Comparison of ENCODE assay signal across 23 cellular contexts in the genomic region with DNA sequence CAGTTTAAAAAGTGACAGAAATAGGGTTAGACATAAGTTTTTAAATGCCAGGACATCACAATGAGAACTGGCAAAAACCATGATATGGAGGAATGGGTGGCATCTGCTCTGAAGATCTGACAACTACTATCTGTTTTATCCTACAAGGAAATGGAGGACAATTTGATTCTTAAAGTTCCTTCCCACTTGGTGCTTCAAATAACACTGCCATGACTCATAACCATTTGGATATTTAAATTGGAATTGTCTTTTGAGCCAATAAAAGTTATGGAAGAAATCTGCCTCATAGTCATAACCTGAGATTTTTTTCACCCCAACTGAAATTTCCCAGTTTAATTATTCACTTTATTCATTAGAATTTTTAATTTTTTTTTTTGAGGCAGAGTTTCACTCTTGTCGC.
"Had no signal": no experiment of that assay in that cellular context is flagged by ENCODE, and none has a peak within 500 bp of the region (broad histone marks: within the 10 kb centered on the region; RNA-seq: fewer than 3 reads in every experiment).

No MANE protein-coding gene starts in this region.

- H3K27me3 ChIP-seq: adrenal gland, breast epithelium, esophagus squamous epithelium, gastrocnemius medialis, neural progenitor cell, tibial nerve had no signal

- H3K9ac ChIP-seq: neural progenitor cell had no signal

- H3K4me3 ChIP-seq: adrenal gland, breast epithelium, esophagus squamous epithelium, gastrocnemius medialis, heart left ventricle, left ventricle myocardium inferior, neural progenitor cell, tibial nerve had no signal

- H3K9me3 ChIP-seq: adrenal gland, breast epithelium, esophagus squamous epithelium, gastrocnemius medialis, heart left ventricle, left ventricle myocardium inferior, tibial nerve had no signal

- ATAC-seq: gastrocnemius medialis; heart left ventricle; stimulated activated naive CD8-positive, alpha-beta T cell treated with anti-CD3 and anti-CD28 coated beads, Interleukin-15, Interleukin-2, amounts not matched to agents 100 U/mL and 50 U/mL, for 24 hours had no signal

- H3K4me2 ChIP-seq: neural progenitor cell had no signal

- H3K4me1 ChIP-seq: adrenal gland, breast epithelium, esophagus squamous epithelium, gastrocnemius medialis, heart left ventricle, left ventricle myocardium inferior, tibial nerve had no signal

- DNase-seq: activated CD4-positive, alpha-beta T cell treated with anti-CD3 and anti-CD28 coated beads, Interleukin-2, amount 50 U/mL, for 1 hour; activated CD4-positive, CD25-positive, alpha-beta regulatory T cell treated with anti-CD3 and anti-CD28 coated beads, Interleukin-2, amount 50 U/mL, for 72 hours; activated CD8-positive, alpha-beta memory T cell treated with anti-CD3 and anti-CD28 coated beads for 24 hours; activated CD8-positive, alpha-beta memory T cell treated with anti-CD3 and anti-CD28 coated beads, Interleukin-2, amount 50 U/mL, for 48 hours; activated gamma-delta T cell; activated T-cell treated with anti-CD3 and anti-CD28 coated beads, Interleukin-2, amount 50 U/mL, for 48 hours; adrenal gland; effector CD8-positive, alpha-beta T cell; esophagus squamous epithelium; gastrocnemius medialis; heart left ventricle; left ventricle myocardium inferior; mammary epithelial cell; naive B cell; stimulated activated CD4-positive, alpha-beta T cell treated with anti-CD3 and anti-CD28 coated beads, Interleukin-12 subunit alpha, Interleukin-12 subunit beta, amount 100 ng/mL, for 4 hours; stimulated activated CD4-positive, alpha-beta T cell treated with anti-CD3 and anti-CD28 coated beads, Interleukin-1b, Interleukin-23, amount 100 ng/mL, for 48 hours; stimulated activated naive CD8-positive, alpha-beta T cell treated with anti-CD3 and anti-CD28 coated beads, Interleukin-15, Interleukin-2, amounts not matched to agents 100 U/mL and 50 U/mL, for 24 hours; substantia nigra; T-helper 2 cell had no signal

- H3K27ac ChIP-seq: adrenal gland, esophagus squamous epithelium, gastrocnemius medialis, heart left ventricle, left ventricle myocardium inferior, neural progenitor cell, tibial nerve, VCaP had no signal

- H3K36me3 ChIP-seq: adrenal gland, breast epithelium, esophagus squamous epithelium, gastrocnemius medialis, heart left ventricle, left ventricle myocardium inferior, neural progenitor cell, tibial nerve had no signal

- H2AFZ ChIP-seq: neural progenitor cell had no signal
